Comparison of ENCODE assay signal across 13 cellular contexts in the genomic region with DNA sequence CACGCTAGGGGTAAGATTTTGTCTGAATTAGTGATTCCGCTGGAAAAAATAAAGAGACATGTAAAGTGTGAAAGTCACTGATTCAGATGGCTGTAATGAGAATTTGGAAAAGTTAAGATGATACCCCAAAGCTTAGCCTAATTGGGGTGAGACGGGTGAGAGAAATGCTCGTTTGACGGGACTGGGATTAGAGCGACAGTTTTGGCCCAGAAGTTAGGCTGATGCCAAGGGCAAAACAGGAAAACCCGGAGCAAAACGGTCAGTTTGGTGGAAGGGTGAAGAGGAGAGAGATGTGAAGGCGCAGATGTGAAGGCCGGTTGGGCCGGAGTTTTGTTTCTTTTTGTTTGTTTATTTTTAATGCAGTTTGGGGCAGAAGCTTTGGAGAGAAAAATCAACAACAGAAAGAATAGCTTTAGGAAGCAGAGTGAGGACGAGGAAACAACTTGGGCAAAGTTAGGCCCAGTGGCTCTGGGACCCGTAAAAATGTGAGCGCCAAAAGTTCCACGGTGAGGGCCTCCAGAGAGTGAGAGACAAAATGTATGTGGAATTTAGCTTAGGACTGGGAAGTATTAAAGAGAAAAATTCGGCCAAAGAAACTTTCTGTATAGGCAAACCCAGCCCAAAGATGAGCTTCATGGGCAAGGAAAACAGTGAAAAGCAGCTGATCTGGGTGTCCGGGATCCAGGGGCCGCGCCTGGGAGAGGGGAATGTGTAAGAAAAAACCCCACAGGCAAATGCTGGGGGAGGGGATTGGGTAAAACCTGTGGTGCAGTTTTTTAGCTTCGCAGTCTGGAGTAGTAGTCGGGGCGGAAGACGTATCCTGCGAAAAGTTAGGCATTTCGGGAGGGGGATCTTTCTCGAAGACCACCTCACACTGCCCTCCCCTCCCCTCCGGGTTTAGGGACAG. TPM values are rescaled to one million over a fixed set of nuclear protein-coding genes. Genes with fewer than 3 reads are reported as not detected.
DNase-seq lines count a peak whose midpoint lies in the region; ATAC-seq and TF ChIP-seq lines count a peak whose summit lies in the region.
"Had no signal": no experiment of that assay in that cellular context is flagged by ENCODE, and none has a peak within 500 bp of the region (broad histone marks: within the 10 kb centered on the region; RNA-seq: fewer than 3 reads in every experiment).

No MANE protein-coding gene starts in this region.

- TF ChIP-seq RAD21 in IMR-90 (IDR thresholded peaks at IDR 0.05; ENCODE audit: low read length): no peak

- peaks cover 5% of the 10 kb centered on the region; the same call in 1 of the 2 replicates for H3K9me3 ChIP-seq in IMR-90 (ENCODE audit: control insufficient read depth, insufficient read depth, low read length)
- H3K9me3 ChIP-seq: uterus had no signal

- BruUV-seq in IMR-90 (replicated peaks; lab: Mats Ljungman, UMichigan): no TSS peak

- POLR2A ChIA-PET in activated CD4-positive, alpha-beta memory T cell treated with anti-CD3 and anti-CD28 coated beads, Interleukin-2, amount 10 ng/mL, durations not matched to agents 7 days and 5 days (lab: Charles Lee): interaction anchor here (1.0 kb wide), 1 partner anchor 10 kb away, joined by 3 read pairs; no protein-coding TSS in a partner anchor
- POLR2A ChIA-PET in activated CD4-positive, alpha-beta memory T cell treated with anti-CD3 and anti-CD28 coated beads for 36 hours (lab: Charles Lee): no interaction called here
- POLR2A ChIA-PET in IMR-90 (lab: Charles Lee; ENCODE audit: unreplicated experiment): no interaction called here

- H3K14ac ChIP-seq in IMR-90 (replicated peaks; ENCODE audit: low read depth, low read length): no peak overlapping the region

- H3K4me1 Mint-ChIP-seq in activated CD4-positive, alpha-beta memory T cell treated with anti-CD3 and anti-CD28 coated beads, Interleukin-2, amount 10 ng/mL, durations not matched to agents 7 days and 5 days: peaks cover 55% of the 10 kb centered on the region
- H3K4me1 Mint-ChIP-seq in activated CD4-positive, alpha-beta memory T cell treated with anti-CD3 and anti-CD28 coated beads for 36 hours (ENCODE audit: low read depth): peaks cover 55% of the 10 kb centered on the region
- H3K4me1 Mint-ChIP-seq in osteocyte (ENCODE audit: unreplicated experiment): peaks cover 57% of the 10 kb centered on the region

- no peak overlapping the region for H2AK5ac ChIP-seq in IMR-90 (ENCODE audit: low read depth, low read length)

- H3K27me3 Mint-ChIP-seq in activated CD4-positive, alpha-beta memory T cell treated with anti-CD3 and anti-CD28 coated beads, Interleukin-2, amount 10 ng/mL, durations not matched to agents 7 days and 5 days: peaks cover 80% of the 10 kb centered on the region
- H3K27me3 Mint-ChIP-seq in activated CD4-positive, alpha-beta memory T cell treated with anti-CD3 and anti-CD28 coated beads for 36 hours: peaks cover 79% of the 10 kb centered on the region
- peaks cover 79% of the 10 kb centered on the region for H3K27me3 Mint-ChIP-seq in osteocyte (ENCODE audit: unreplicated experiment)

- no peak overlapping the region for H4K91ac ChIP-seq in IMR-90 (ENCODE audit: insufficient read depth, low read depth, low read length)

- H3K4me3 ChIP-seq in IMR-90 (ENCODE audit: insufficient read depth, low read depth, low read length) (no peak overlapping the region), epithelial cell of esophagus (ENCODE audit: low read length) (peak overlapping the region; percentile 65)
- H3K4me3 ChIP-seq: uterus had no signal

- in situ Hi-C loops in IMR-90 (cut with MboI; ENCODE audit: low sequenced_read_pairs): no loop called here

- H3K9ac ChIP-seq in IMR-90 (ENCODE audit: low read depth, low read length): no peak overlapping the region
- H3K9ac ChIP-seq: KMS-11 had no signal

- no peak overlapping the region for H3K18ac ChIP-seq in IMR-90 (ENCODE audit: low read depth, low read length)

- no peak overlapping the region for H4K5ac ChIP-seq in IMR-90 (ENCODE audit: low read depth, low read length)

- H3K27me3 ChIP-seq in IMR-90 (ENCODE audit: control insufficient read depth, insufficient read depth, low read length): peaks cover 98% of the 10 kb centered on the region

- no peaks in the 10 kb centered on the region for H3K36me3 ChIP-seq in IMR-90 (ENCODE audit: control insufficient read depth, insufficient read depth, low read length)
- H3K36me3 ChIP-seq: uterus had no signal

- no peak overlapping the region for H3K23ac ChIP-seq in IMR-90 (ENCODE audit: low read depth, low read length)

- no peak for ATAC-seq in IMR-90 (ENCODE audit: low read depth)
- no peak for ATAC-seq in GM21786 (IDR thresholded peaks at IDR 0.05; ENCODE audit: unreplicated experiment)

- H2BK5ac ChIP-seq in IMR-90 (ENCODE audit: low read depth, low read length, poor library complexity, severe bottlenecking): no peak overlapping the region

- H2AFZ ChIP-seq in IMR-90 (replicated peaks; ENCODE audit: low read length, poor library complexity): peak overlapping the region; percentile 35

- no peak overlapping the region for H2BK120ac ChIP-seq in IMR-90 (ENCODE audit: low read depth, low read length)

- H3K56ac ChIP-seq in IMR-90 (ENCODE audit: extremely low read depth, insufficient read depth, low read length): no peak overlapping the region

- H3K4me3 Mint-ChIP-seq in activated CD4-positive, alpha-beta memory T cell treated with anti-CD3 and anti-CD28 coated beads, Interleukin-2, amount 10 ng/mL, durations not matched to agents 7 days and 5 days: peak overlapping the region; percentile 16
- H3K4me3 Mint-ChIP-seq in activated CD4-positive, alpha-beta memory T cell treated with anti-CD3 and anti-CD28 coated beads for 36 hours: no peak overlapping the region
- H3K4me3 Mint-ChIP-seq in osteocyte (ENCODE audit: unreplicated experiment): peak overlapping the region; percentile 41

- H3K36me3 Mint-ChIP-seq in activated CD4-positive, alpha-beta memory T cell treated with anti-CD3 and anti-CD28 coated beads, Interleukin-2, amount 10 ng/mL, durations not matched to agents 7 days and 5 days (ENCODE audit: low read depth): peaks cover 21% of the 10 kb centered on the region
- peaks cover 2% of the 10 kb centered on the region for H3K36me3 Mint-ChIP-seq in activated CD4-positive, alpha-beta memory T cell treated with anti-CD3 and anti-CD28 coated beads for 36 hours
- peaks cover 5% of the 10 kb centered on the region for H3K36me3 Mint-ChIP-seq in osteocyte (ENCODE audit: unreplicated experiment)

- DNase-seq in activated CD4-positive, alpha-beta memory T cell treated with anti-CD3 and anti-CD28 coated beads, Interleukin-2, amount 10 ng/mL, durations not matched to agents 7 days and 5 days: no peak
- no peak for DNase-seq in activated CD4-positive, alpha-beta memory T cell treated with anti-CD3 and anti-CD28 coated beads for 36 hours
- DNase-seq in IMR-90 (no peak), epithelial cell of esophagus (ENCODE audit: low read depth) (peak; percentile 30), osteocyte (ENCODE audit: extremely low spot score, unreplicated experiment) (no peak), H4 (ENCODE audit: low spot score) (no peak), midbrain (lab: John Stamatoyannopoulos, UW) (no peak)
- DNase-seq: NCI-H187 treated with DMSO at 0.1 percent for 48 hours, nucleus accumbens, SIG-M5, uterus had no signal

- H3K4me2 ChIP-seq in IMR-90 (ENCODE audit: low read depth, low read length): no peak overlapping the region
- H3K4me2 ChIP-seq: KMS-11 had no signal

- no peak overlapping the region for H2BK15ac ChIP-seq in IMR-90 (ENCODE audit: low read depth, low read length)

- no peak for TF ChIP-seq CTCF in IMR-90 (conservative IDR thresholded peaks at IDR 0.05; ENCODE audit: low read depth, low read length)
- TF ChIP-seq CTCF in epithelial cell of esophagus (IDR thresholded peaks at IDR 0.05; ENCODE audit: insufficient read depth, low read depth, low read length, missing control alignments): no peak
- no peak for TF ChIP-seq CTCF in osteocyte (IDR thresholded peaks at IDR 0.05)

- intact Hi-C loops in activated CD4-positive, alpha-beta memory T cell treated with anti-CD3 and anti-CD28 coated beads for 36 hours (cut with micrococcal nuclease): loop anchor here (10.0 kb wide), 2 partner anchors 283 to 543 kb away; a partner anchor contains a TSS
- intact Hi-C loops in IMR-90 (cut with micrococcal nuclease): no loop called here

- peak overlapping the region; percentile 21 for H3K27ac Mint-ChIP-seq in activated CD4-positive, alpha-beta memory T cell treated with anti-CD3 and anti-CD28 coated beads, Interleukin-2, amount 10 ng/mL, durations not matched to agents 7 days and 5 days
- no peak overlapping the region for H3K27ac Mint-ChIP-seq in activated CD4-positive, alpha-beta memory T cell treated with anti-CD3 and anti-CD28 coated beads for 36 hours
- no peak overlapping the region for H3K27ac Mint-ChIP-seq in osteocyte (ENCODE audit: unreplicated experiment)

- 27% methylated on average over 9 of the region's 27 CpGs; no CpG with 5 or more reads in 1 of the 2 experiments for WGBS in IMR-90 (ENCODE audit: extremely low coverage in 2 of 2, insufficient read length in 1 of 2), 2 experiments

- CTCF ChIA-PET in activated CD4-positive, alpha-beta memory T cell treated with anti-CD3 and anti-CD28 coated beads, Interleukin-2, amount 10 ng/mL, durations not matched to agents 7 days and 5 days (lab: Charles Lee): no interaction called here
- CTCF ChIA-PET in activated CD4-positive, alpha-beta memory T cell treated with anti-CD3 and anti-CD28 coated beads for 36 hours (lab: Charles Lee): no interaction called here
- CTCF ChIA-PET in IMR-90 (lab: Yijun Ruan, JAX): no interaction called here

- H4K20me1 ChIP-seq in IMR-90 (ENCODE audit: insufficient read depth, low read length): 0 out of 2 replicates have a peak, but pooled peaks cover 11% of the 10 kb centered on the region

- H3K27ac ChIP-seq in IMR-90 (ENCODE audit: insufficient read depth, low read length): no peak overlapping the region
- H3K27ac ChIP-seq: KMS-11, uterus had no signal

- peaks cover 6% of the 10 kb centered on the region; the same call in 1 of the 2 replicates for H3K9me1 ChIP-seq in IMR-90 (ENCODE audit: insufficient read depth, low read length)

- H3K4ac ChIP-seq in IMR-90 (ENCODE audit: low read depth, low read length): no peak overlapping the region

- H2AK9ac ChIP-seq in IMR-90 (replicated peaks; ENCODE audit: low read depth, low read length, poor library complexity): no peak overlapping the region

- no peak overlapping the region for H2BK20ac ChIP-seq in IMR-90 (ENCODE audit: low read depth, low read length)

- TF ChIP-seq POLR2A in IMR-90 (IDR thresholded peaks at IDR 0.05; ENCODE audit: low read depth, low read length): no peak

- dilution Hi-C loops in IMR-90 (cut with HindIII; ENCODE audit: low sequenced_read_pairs, unreplicated experiment): no loop called here

- H3K4me1 ChIP-seq in IMR-90 (ENCODE audit: control insufficient read depth, insufficient read depth, low read length): no peaks in the 10 kb centered on the region

- no peak overlapping the region for H4K8ac ChIP-seq in IMR-90 (ENCODE audit: low read depth in 2 of 2, low read length in 2 of 2)

- H3K9me3 Mint-ChIP-seq in activated CD4-positive, alpha-beta memory T cell treated with anti-CD3 and anti-CD28 coated beads, Interleukin-2, amount 10 ng/mL, durations not matched to agents 7 days and 5 days: no peaks in the 10 kb centered on the region
- no peaks in the 10 kb centered on the region for H3K9me3 Mint-ChIP-seq in activated CD4-positive, alpha-beta memory T cell treated with anti-CD3 and anti-CD28 coated beads for 36 hours
- H3K9me3 Mint-ChIP-seq in osteocyte (ENCODE audit: unreplicated experiment): no peaks in the 10 kb centered on the region

- no peaks in the 10 kb centered on the region for H3K79me1 ChIP-seq in IMR-90 (ENCODE audit: low read depth in 1 of 2, low read length in 2 of 2)

RNA-seq across cellular contexts. Expression of a gene that starts 1.2 kb away (rescaled TPM):
- not detected for total RNA-seq in activated CD4-positive, alpha-beta memory T cell treated with anti-CD3 and anti-CD28 coated beads, Interleukin-2, amount 10 ng/mL, durations not matched to agents 7 days and 5 days
- total RNA-seq in activated CD4-positive, alpha-beta memory T cell treated with anti-CD3 and anti-CD28 coated beads for 36 hours: not detected
- not detected in 2 replicates for total RNA-seq in IMR-90 (2012; rRNA removed)
- 0.02 TPM in 1 of 2 replicates, not detected in the other for polyA plus RNA-seq in IMR-90 (2012; rRNA removed)
- polyA plus RNA-seq in IMR-90 (2012; cell fraction: cytosol; rRNA removed): 0.01 TPM in 1 of 2 replicates, not detected in the other
- polyA plus RNA-seq in IMR-90 (2012; cell fraction: nucleus; rRNA removed; ENCODE audit: low replicate concordance): 0.05 TPM in 1 of 2 replicates, not detected in the other
- 0.19 TPM in 1 of 2 replicates, not detected in the other for total RNA-seq in osteocyte
- 1.5 and 3.8 TPM in 2 replicates for total RNA-seq in H4 (2014; rRNA removed; shearing (Covaris generic))
- total RNA-seq: uterus had no signal
